In genomic region chr3:42764561-42765295, GRCh38 we compare ENCODE assay signal across 20 cellular contexts. TPM values are rescaled to one million over a fixed set of nuclear protein-coding genes. Genes with fewer than 3 reads are reported as not detected.
DNase-seq lines count a peak whose midpoint lies in the region; ATAC-seq, FAIRE-seq and TF ChIP-seq lines count a peak whose summit lies in the region.
"Had no signal": no experiment of that assay in that cellular context is flagged by ENCODE, and none has a peak within 500 bp of the region (broad histone marks: within the 10 kb centered on the region; RNA-seq: fewer than 3 reads in every experiment).

No MANE protein-coding gene starts in this region.

- no peak overlapping the region for H2AFZ ChIP-seq in OCI-LY3 (ENCODE audit: low read depth, low read length)

- intact Hi-C loops in Right ventricle myocardium superior (cut with DNase I) = no loop called here
- intact Hi-C loops in lower lobe of right lung (cut with DNase I) = no loop called here

- ATAC-seq in Right ventricle myocardium superior (ENCODE audit: poor library complexity) (no peak), lower lobe of right lung (peak; percentile 15 to 27)
- ATAC-seq: A549, Panc1 had no signal

- H3K4me3 ChIP-seq in right atrium auricular region = no peak overlapping the region
- H3K4me3 ChIP-seq in OCI-LY3 (ENCODE audit: low read length) = no peak overlapping the region
- H3K4me3 ChIP-seq in lower lobe of right lung = no peak overlapping the region
- H3K4me3 ChIP-seq: A549; BLaER1 treated with 17β-estradiol and CSF1 and Interleukin-3, amounts not matched to agents 10 nM and 100 nM had no signal

- TF ChIP-seq CTCF in right atrium auricular region (IDR thresholded peaks at IDR 0.05) = no peak
- TF ChIP-seq CTCF in OCI-LY3 (IDR thresholded peaks at IDR 0.05; ENCODE audit: low read depth, low read length) = no peak
- no peak for TF ChIP-seq CTCF in lower lobe of right lung (IDR thresholded peaks at IDR 0.05)

- FAIRE-seq in RCC 7860 (lab: Jason Lieb, UNC) = no peak
- FAIRE-seq: A549 had no signal

- no peaks in the 10 kb centered on the region for H3K4me1 ChIP-seq in right atrium auricular region
- H3K4me1 ChIP-seq in OCI-LY3 (ENCODE audit: low read length) = peaks cover 13% of the 10 kb centered on the region
- peaks cover 40% of the 10 kb centered on the region for H3K4me1 ChIP-seq in lower lobe of right lung

- H3K79me2 ChIP-seq in OCI-LY3 (ENCODE audit: low read length) = no peaks in the 10 kb centered on the region

- H3K27me3 ChIP-seq in right atrium auricular region (no peaks in the 10 kb centered on the region), OCI-LY3 (ENCODE audit: low read depth, low read length) (no peaks in the 10 kb centered on the region), lower lobe of right lung (ENCODE audit: low read depth) (no peaks in the 10 kb centered on the region)
- H3K27me3 ChIP-seq: BLaER1 treated with 17β-estradiol and CSF1 and Interleukin-3, amounts not matched to agents 10 nM and 100 nM had no signal

- H3K9me3 ChIP-seq in right atrium auricular region = no peaks in the 10 kb centered on the region
- no peaks in the 10 kb centered on the region for H3K9me3 ChIP-seq in OCI-LY3 (ENCODE audit: insufficient read depth, low read length)
- no peaks in the 10 kb centered on the region for H3K9me3 ChIP-seq in lower lobe of right lung
- H3K9me3 ChIP-seq: A549 had no signal

- peak overlapping the region; percentile 42 for H3K4me2 ChIP-seq in OCI-LY3 (ENCODE audit: low read length)
- H3K4me2 ChIP-seq: A549, KMS-11 had no signal

- no peaks in the 10 kb centered on the region for H4K20me1 ChIP-seq in OCI-LY3 (ENCODE audit: insufficient read depth, low read length)
- H4K20me1 ChIP-seq: BLaER1 treated with 17β-estradiol and CSF1 and Interleukin-3, amounts not matched to agents 10 nM and 100 nM had no signal

- H3K36me3 ChIP-seq in right atrium auricular region (no peaks in the 10 kb centered on the region), OCI-LY3 (replicated peaks; ENCODE audit: low read depth, low read length) (no peaks in the 10 kb centered on the region), lower lobe of right lung (no peaks in the 10 kb centered on the region)
- H3K36me3 ChIP-seq: BLaER1 treated with 17β-estradiol and CSF1 and Interleukin-3, amounts not matched to agents 10 nM and 100 nM had no signal

- H3K27ac ChIP-seq in right atrium auricular region (no peak overlapping the region), OCI-LY3 (ENCODE audit: low read length) (no peak overlapping the region), lower lobe of right lung (peak overlapping the region; percentile 39)
- H3K27ac ChIP-seq: A549, KMS-11 had no signal

- DNase-seq in right atrium auricular region (ENCODE audit: low spot score) (peak; percentile 2), Right ventricle myocardium superior (no peak), lower lobe of right lung (no peak), cerebellar nuclear complex (lab: John Stamatoyannopoulos, UW) (no peak), kidney glomerular epithelial cell (lab: John Stamatoyannopoulos, UW) (no peak), RCC 7860 (ENCODE audit: low spot score) (no peak)
- no peak for DNase-seq in activated CD4-positive, alpha-beta T cell treated with anti-CD3 and anti-CD28 coated beads, Interleukin-2, amount 50 U/mL, for 48 hours
- DNase-seq: EL; NCI-H1105 treated with DMSO at 0.1 percent for 48 hours; NCI-H187; NCI-H446; NCI-H69; NK-92 treated with Interleukin-12 subunit alpha and Interleukin-12 subunit beta, amount 100 ng/mL, for 24 hours; SHP77 had no signal

- no peak overlapping the region for H3K9ac ChIP-seq in OCI-LY3 (ENCODE audit: low read length)
- H3K9ac ChIP-seq: BLaER1 treated with 17β-estradiol and CSF1 and Interleukin-3, amounts not matched to agents 10 nM and 100 nM; KMS-11 had no signal

RNA-seq across cellular contexts. Expression of gene CCDC13, which starts 8.3 kb away (rescaled TPM):
- total RNA-seq in right atrium auricular region (under 1 TPM in 1 of 2 donors, not detected in 1; 0.35 TPM), Right ventricle myocardium superior (0.24 TPM), lower lobe of right lung (2.5 TPM)
- total RNA-seq: H4 had no signal

RNA-seq across cellular contexts. Expression of gene HIGD1A, which starts 39.6 kb away (rescaled TPM):
- total RNA-seq in right atrium auricular region = 100 to 1,000 TPM; 213 to 299 TPM
- 320 TPM for total RNA-seq in Right ventricle myocardium superior
- total RNA-seq in lower lobe of right lung = 83.8 TPM

RNA-seq across cellular contexts. Expression of gene ACKR2, which starts 44.5 kb away (rescaled TPM):
- total RNA-seq in right atrium auricular region (1 to 10 TPM in 1 of 2 donors, under 1 TPM in 1; 0.78 to 6.2 TPM), Right ventricle myocardium superior (0.43 TPM), lower lobe of right lung (5.3 TPM)
- total RNA-seq: H4 had no signal
